17 cellular contexts compared by ENCODE assay signal in the genomic region with DNA sequence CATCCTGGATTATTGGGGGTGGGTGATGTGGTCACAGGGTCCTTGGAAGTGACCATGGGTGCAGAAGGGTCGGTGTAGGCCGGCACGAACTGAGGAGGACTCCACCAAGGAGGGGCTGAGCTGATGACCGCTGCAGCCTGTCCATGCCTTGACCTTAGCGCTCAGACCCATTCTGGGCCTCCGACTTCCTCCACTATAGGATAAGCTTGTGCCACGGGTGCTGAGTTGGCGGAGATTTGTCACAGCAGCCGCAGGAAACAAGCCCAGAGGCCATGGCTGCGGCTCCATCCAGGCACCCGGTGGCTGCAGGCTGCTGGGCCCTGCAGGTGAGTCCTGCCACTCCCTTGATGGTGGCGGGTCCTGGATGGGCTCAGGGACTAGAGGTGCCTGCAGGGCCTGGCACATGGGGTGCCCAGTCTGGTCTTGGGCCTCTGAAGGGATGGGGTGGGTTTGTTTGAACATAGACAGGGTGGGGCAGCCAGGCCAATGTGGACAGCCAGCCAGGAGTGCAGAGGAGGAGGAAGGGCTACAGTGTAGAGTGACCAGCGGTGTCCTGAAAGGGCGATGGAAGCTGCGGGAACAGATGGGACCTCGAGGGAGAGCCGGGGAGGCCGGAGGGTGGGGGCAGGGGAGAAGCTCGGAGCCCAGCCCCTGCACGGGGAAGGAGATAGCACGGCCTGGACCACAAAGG.
"Had no signal": no experiment of that assay in that cellular context is flagged by ENCODE, and none has a peak within 500 bp of the region (broad histone marks: within the 10 kb centered on the region; RNA-seq: fewer than 3 reads in every experiment).

No MANE protein-coding gene starts in this region.

- H3K36me3 Mint-ChIP-seq: brain; memory B cell; naive thymus-derived CD4-positive, alpha-beta T cell had no signal

- H3K36me3 ChIP-seq: colonic mucosa, heart left ventricle, left lung, neural progenitor cell, pancreas, upper lobe of left lung, WERI-Rb-1 had no signal

- H3K9me3 ChIP-seq: colonic mucosa, heart left ventricle, left lung, pancreas, upper lobe of left lung had no signal

- H3K9me3 Mint-ChIP-seq: activated naive CD4-positive, alpha-beta T cell treated with anti-CD3 and anti-CD28 coated beads for 36 hours; brain; memory B cell; naive thymus-derived CD4-positive, alpha-beta T cell; neural progenitor cell had no signal

- ATAC-seq: left lung; naive thymus-derived CD4-positive, alpha-beta T cell had no signal

- H3K27me3 ChIP-seq: colonic mucosa, heart left ventricle, left lung, neural progenitor cell, pancreas, upper lobe of left lung had no signal

- H3K4me3 Mint-ChIP-seq: activated naive CD4-positive, alpha-beta T cell treated with anti-CD3 and anti-CD28 coated beads for 36 hours; brain; memory B cell; naive thymus-derived CD4-positive, alpha-beta T cell; neural progenitor cell had no signal

- H3K27ac Mint-ChIP-seq: activated naive CD4-positive, alpha-beta T cell treated with anti-CD3 and anti-CD28 coated beads for 36 hours; memory B cell; naive thymus-derived CD4-positive, alpha-beta T cell had no signal

- DNase-seq: activated CD4-positive, alpha-beta T cell treated with anti-CD3 and anti-CD28 coated beads for 1 hour; activated naive CD4-positive, alpha-beta T cell treated with anti-CD3 and anti-CD28 coated beads for 36 hours; anterior cingulate cortex; central memory CD4-positive, alpha-beta T cell; colonic mucosa; left lung; naive thymus-derived CD4-positive, alpha-beta T cell; stimulated activated CD8-positive, alpha-beta memory T cell treated with anti-CD3 and anti-CD28 coated beads, Interleukin-4, amount 100 ng/mL, for 48 hours; stimulated activated naive CD4-positive, alpha-beta T cell treated with Interleukin-2 at 50 U/mL for 16 hours; SW 1271; WERI-Rb-1 had no signal

- H3K27ac ChIP-seq: colonic mucosa, left lung, neural progenitor cell, pancreas, upper lobe of left lung, WERI-Rb-1 had no signal

- H3K4me1 ChIP-seq: colonic mucosa, pancreas had no signal

- H3K4me3 ChIP-seq: colonic mucosa, heart left ventricle, left lung, neural progenitor cell, pancreas, upper lobe of left lung had no signal

- H3K4me1 Mint-ChIP-seq: memory B cell; naive thymus-derived CD4-positive, alpha-beta T cell had no signal
